In genomic region chr13:111194651-111195050, GRCh38 we compare ENCODE assay signal across 7 cellular contexts.
DNase-seq lines count a peak whose midpoint lies in the region; ATAC-seq, FAIRE-seq and TF ChIP-seq lines count a peak whose summit lies in the region.
"Not testable (repeated sequence)": the region's sequence is repeated elsewhere in the genome, so short reads cannot be mapped to it uniquely, and the experiment has no call there.

No MANE protein-coding gene starts in this region.

- TF ChIP-seq POLR2A in endothelial cell of umbilical vein (IDR thresholded peaks at IDR 0.05; ENCODE audit: low read depth, low read length), result not testable (repeated sequence)

- peak overlapping the region; percentile 47 for H3K27ac ChIP-seq in SJSA1
- H3K27ac ChIP-seq in ascending aorta, result peak overlapping the region; percentile 33 to 65
- H3K27ac ChIP-seq in endothelial cell of umbilical vein (ENCODE audit: insufficient read depth, low read depth, low read length), result peak overlapping the region; percentile 71
- peak overlapping the region; percentile 46 for H3K27ac ChIP-seq in psoas muscle

- peaks cover 33% of the 10 kb centered on the region for H3K36me3 ChIP-seq in SJSA1
- not testable (repeated sequence) for H3K36me3 ChIP-seq in ascending aorta; endothelial cell of umbilical vein (ENCODE audit: control insufficient read depth in 2 of 2, extremely low read depth in 1 of 2, insufficient read depth in 2 of 2, low read length in 2 of 2); psoas muscle (ENCODE audit: insufficient read depth in 1 of 2, low read depth in 1 of 2)

- H3K9ac ChIP-seq in endothelial cell of umbilical vein (replicated peaks; ENCODE audit: extremely low read depth, insufficient read depth, low read length), result not testable (repeated sequence)

- intact Hi-C loops in ascending aorta (cut with DNase I); endothelial cell of umbilical vein (cut with micrococcal nuclease); psoas muscle (cut with DNase I): not testable (repeated sequence)

- ATAC-seq in psoas muscle, result not testable (repeated sequence)

- CTCF ChIA-PET in endothelial cell of umbilical vein (lab: Charles Lee), result interaction anchor here (0.8 to 1.2 kb wide), 3 partner anchors 10 to 21 kb away, joined by 3 read pairs; no protein-coding TSS in a partner anchor

- DNase-seq in Daoy (ENCODE audit: low read depth), result peak; percentile 73
- DNase-seq in HS-5 (ENCODE audit: low read depth), result peak; percentile 57
- DNase-seq in SJSA1 (ENCODE audit: low read depth in 1 of 2, low spot score in 2 of 2), result peak; percentile 80 to 88
- DNase-seq in ascending aorta (ENCODE audit: low spot score in 2 of 2), result peak in 1 of 2 donors; percentile 37
- peak; percentile 50 for DNase-seq in endothelial cell of umbilical vein (ENCODE audit: low read depth, low spot score)
- peak; percentile 84 for DNase-seq in iris pigment epithelial cell (ENCODE audit: low read depth)
- not testable (repeated sequence) for DNase-seq in psoas muscle

- dilution Hi-C loops in endothelial cell of umbilical vein (cut with MboI; ENCODE audit: extremely low pct_ligation_motif_present, low sequenced_read_pairs), result not testable (repeated sequence)

- H2AFZ ChIP-seq in endothelial cell of umbilical vein (ENCODE audit: low read depth, low read length), result not testable (repeated sequence)

- H4K20me1 ChIP-seq in endothelial cell of umbilical vein (replicated peaks; ENCODE audit: control insufficient read depth, extremely low read depth, insufficient read depth, low read length), result not testable (repeated sequence)

- peak; percentile 82 for FAIRE-seq in endothelial cell of umbilical vein (lab: Jason Lieb, UNC)

- H3K4me1 ChIP-seq in SJSA1 (replicated peaks), result peaks cover 19% of the 10 kb centered on the region
- peaks cover 3 to 31% of the 10 kb centered on the region in 2 donors for H3K4me1 ChIP-seq in ascending aorta
- not testable (repeated sequence) for H3K4me1 ChIP-seq in endothelial cell of umbilical vein (ENCODE audit: control insufficient read depth, extremely low read depth, insufficient read depth, low read length)
- H3K4me1 ChIP-seq in psoas muscle, result peaks cover 27% of the 10 kb centered on the region

- not testable (repeated sequence) for H3K27me3 ChIP-seq in SJSA1 (replicated peaks); ascending aorta; endothelial cell of umbilical vein (ENCODE audit: control insufficient read depth in 2 of 2, insufficient read depth in 2 of 2, low read length in 2 of 2); psoas muscle (ENCODE audit: insufficient read depth in 3 of 3, low read length in 2 of 3)

- WGBS in psoas muscle, 3 donors, result 77 to 91% (median 91%) methylated on average over 2 of the region's 2 CpGs

- not testable (repeated sequence) for BruUV-seq in endothelial cell of umbilical vein (replicated peaks; lab: Mats Ljungman, UMichigan)

- not testable (repeated sequence) for H3K9me1 ChIP-seq in endothelial cell of umbilical vein (replicated peaks; ENCODE audit: control insufficient read depth, extremely low read depth, insufficient read depth, low read length)

- H3K4me2 ChIP-seq in endothelial cell of umbilical vein (ENCODE audit: insufficient read depth, low read length), result not testable (repeated sequence)

- H3K9me3 ChIP-seq in SJSA1 (replicated peaks); ascending aorta; endothelial cell of umbilical vein (replicated peaks; ENCODE audit: control insufficient read depth, insufficient read depth, low read length); psoas muscle: not testable (repeated sequence)

- POLR2A ChIA-PET in endothelial cell of umbilical vein (lab: Charles Lee), result not testable (repeated sequence)

- H3K79me2 ChIP-seq in endothelial cell of umbilical vein (ENCODE audit: control insufficient read depth, insufficient read depth, low read length), result peaks cover 22% of the 10 kb centered on the region

- not testable (repeated sequence) for H3K4me3 ChIP-seq in SJSA1; ascending aorta; endothelial cell of umbilical vein (replicated peaks in 1 of 3; ENCODE audit: insufficient read depth in 1 of 3, low read depth in 1 of 3, low read length in 3 of 3); psoas muscle

- not testable (repeated sequence) for TF ChIP-seq CTCF in ascending aorta (IDR thresholded peaks at IDR 0.05); endothelial cell of umbilical vein (IDR thresholded peaks at IDR 0.05; ENCODE audit: extremely low read depth in 1 of 2, insufficient read depth in 1 of 2, low read depth in 1 of 2, low read length in 2 of 2); psoas muscle (IDR thresholded peaks at IDR 0.05)

TF ChIP-seq in endothelial cell of umbilical vein, 7 proteins besides CTCF, POLR2A, EP300 and RAD21:
- TF ChIP-seq JUN (IDR thresholded peaks at IDR 0.05; ENCODE audit: borderline replicate concordance, insufficient read depth, insufficient read length, low read depth), result peak; percentile 14
- TF ChIP-seq POLR2AphosphoS5 (IDR thresholded peaks at IDR 0.05; ENCODE audit: insufficient read depth, low read depth, low read length), result peak; percentile 17
- TF ChIP-seq FOS (IDR thresholded peaks at IDR 0.05; ENCODE audit: borderline replicate concordance, insufficient read depth, low read length), result peak; percentile 57
